Comparison of ENCODE assay signal across 16 cellular contexts in the genomic region with DNA sequence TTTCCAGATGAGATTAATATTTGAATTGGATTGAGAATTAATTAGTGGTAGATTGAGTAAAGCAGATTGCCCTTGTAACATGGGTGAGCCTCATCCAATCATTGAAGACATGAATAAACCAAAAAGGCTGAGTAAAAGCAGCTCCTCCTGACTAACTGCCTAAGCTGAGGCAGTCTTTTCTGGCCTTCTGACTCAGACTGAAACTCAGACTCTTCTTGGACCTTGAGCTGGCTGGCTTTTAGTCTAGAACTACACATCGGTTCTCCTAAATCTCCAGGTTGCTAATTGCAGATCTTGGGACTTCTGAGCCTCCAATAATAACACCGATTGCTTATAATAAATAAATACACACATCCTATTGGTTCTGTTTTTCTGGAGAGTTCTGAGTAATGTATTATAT. TPM values are rescaled to one million over a fixed set of nuclear protein-coding genes. Genes with fewer than 3 reads are reported as not detected.
DNase-seq lines count a peak whose midpoint lies in the region; ATAC-seq, FAIRE-seq and TF ChIP-seq lines count a peak whose summit lies in the region.
"Had no signal": no experiment of that assay in that cellular context is flagged by ENCODE, and none has a peak within 500 bp of the region (broad histone marks: within the 10 kb centered on the region; RNA-seq: fewer than 3 reads in every experiment).

No MANE protein-coding gene starts in this region.

- peak; percentile 28 for FAIRE-seq in GM12891 (lab: Jason Lieb, UNC)
- FAIRE-seq: colon, RCC 7860 had no signal

- H3K4me1 ChIP-seq in HEK293 (ENCODE audit: control insufficient read depth, insufficient read depth, low read length) (peaks cover 4% of the 10 kb centered on the region; the same call in 1 of the 2 replicates), adipocyte (ENCODE audit: control insufficient read depth, insufficient read depth, low read length) (peaks cover 4% of the 10 kb centered on the region)

- no peak overlapping the region for H3K27ac ChIP-seq in HEK293 (ENCODE audit: extremely low read depth, low read depth, low read length)
- H3K27ac ChIP-seq: C4-2B, esophagus muscularis mucosa, lower lobe of right lung, suprapubic skin had no signal

- H3K4me3 ChIP-seq in HEK293 (ENCODE audit: low read depth, low read length) (no peak overlapping the region), adipocyte (ENCODE audit: low read length) (no peak overlapping the region)
- H3K4me3 ChIP-seq: esophagus muscularis mucosa, GM23338, lower lobe of right lung, suprapubic skin had no signal

- POLR2A ChIA-PET in HEK293 (lab: Yijun Ruan, JAX), result interaction anchor here (0.7 kb wide), 1 partner anchor 119 kb away, joined by 3 read pairs; no protein-coding TSS in a partner anchor

- TF ChIP-seq CTCF in HEK293 (tag by site-specific recombination; IDR thresholded peaks at IDR 0.05), result no peak
- TF ChIP-seq CTCF in omental fat pad (IDR thresholded peaks at IDR 0.05), result no peak

- H3K9me3 ChIP-seq in HEK293 (ENCODE audit: control insufficient read depth, insufficient read depth, low read depth, low read length), result no peaks in the 10 kb centered on the region
- no peaks in the 10 kb centered on the region for H3K9me3 ChIP-seq in adipocyte (ENCODE audit: control insufficient read depth, low read length)
- H3K9me3 ChIP-seq: esophagus muscularis mucosa, lower lobe of right lung, suprapubic skin had no signal

- TF ChIP-seq POLR2A in GM12891 (IDR thresholded peaks at IDR 0.05; ENCODE audit: low read depth, low read length), result no peak

- peaks cover 3% of the 10 kb centered on the region for H3K27me3 ChIP-seq in adipocyte (replicated peaks; ENCODE audit: control insufficient read depth, insufficient read depth, low read length)
- H3K27me3 ChIP-seq: suprapubic skin had no signal

- DNase-seq in AG08396 (ENCODE audit: low spot score), result peak; percentile 48
- peak; percentile 32 for DNase-seq in GM12891 (ENCODE audit: insufficient read length, low spot score)
- peak; percentile 25 for DNase-seq in adipocyte (ENCODE audit: low read depth)
- DNase-seq in NCI-H2107 (lab: John Stamatoyannopoulos, UW), result no peak
- DNase-seq in omental fat pad (ENCODE audit: low spot score), result no peak
- no peak for DNase-seq in stimulated activated naive CD4-positive, alpha-beta T cell (lab: John Stamatoyannopoulos, UW)
- DNase-seq: activated CD4-positive, alpha-beta T cell treated with anti-CD3 and anti-CD28 coated beads for 4 hours; lower lobe of right lung had no signal

- CTCF ChIA-PET in HEK293 (lab: Yijun Ruan, JAX), result interaction anchor here (0.6 to 6.5 kb wide), 5 partner anchors 11 to 390 kb away, joined by 3 to 75 read pairs (median 5); a partner anchor contains a TSS

- H3K36me3 ChIP-seq in HEK293 (ENCODE audit: control insufficient read depth in 2 of 2, insufficient read depth in 1 of 2, low read length in 2 of 2) (no peaks in the 10 kb centered on the region), adipocyte (ENCODE audit: control insufficient read depth, insufficient read depth, low read length, severe bottlenecking) (no peaks in the 10 kb centered on the region)
- H3K36me3 ChIP-seq: esophagus muscularis mucosa, lower lobe of right lung, suprapubic skin had no signal

- no peak overlapping the region for H3K9ac ChIP-seq in adipocyte (ENCODE audit: low read length)

- ATAC-seq in omental fat pad (ENCODE audit: low FRiP score) (no peak), GM18870 (IDR thresholded peaks at IDR 0.05; ENCODE audit: unreplicated experiment) (no peak)
- ATAC-seq: GM23338, lower lobe of right lung had no signal

TF ChIP-seq in GM12891, 5 proteins besides CTCF, POLR2A, EP300 and RAD21:
- TF ChIP-seq SPI1 (IDR thresholded peaks at IDR 0.05; ENCODE audit: low read depth, low read length) (no peak), PAX5 (IDR thresholded peaks at IDR 0.05; ENCODE audit: insufficient read depth, low read length, severe bottlenecking) (no peak), TAF1 (IDR thresholded peaks at IDR 0.05; ENCODE audit: low read depth, low read length) (no peak), POU2F2 (IDR thresholded peaks at IDR 0.05; ENCODE audit: low read depth, low read length) (no peak), POLR2AphosphoS5 (IDR thresholded peaks at IDR 0.05; ENCODE audit: low read depth, low read length) (no peak)

TF ChIP-seq in HEK293, 187 proteins besides CTCF, POLR2A, EP300 and RAD21:
- TF ChIP-seq ZNF561 (tag by site-specific recombination; IDR thresholded peaks at IDR 0.05; ENCODE audit: borderline replicate concordance), result no peak
- TF ChIP-seq FEZF1 (tag by site-specific recombination; IDR thresholded peaks at IDR 0.05), result 0 out of 2 replicates have a peak, but pooled peaks have one; percentile 18

RNA-seq across cellular contexts. Expression of a gene that starts 24.0 kb away (rescaled TPM):
- polyA plus RNA-seq in GM12891 (2012; ENCODE audit: low read depth, missing spikeins), result 43.4 TPM
- total RNA-seq in omental fat pad, result 10 to 100 TPM; 14.7 to 32.1 (median 22.5) TPM

RNA-seq across cellular contexts. Expression of a gene that starts 35.6 kb away (rescaled TPM):
- 4.0 TPM for polyA plus RNA-seq in GM12891 (2012; ENCODE audit: low read depth, missing spikeins)
- 1 to 10 TPM; 1.3 to 5.8 (median 4.6) TPM for total RNA-seq in omental fat pad

RNA-seq across cellular contexts. Expression of a gene that starts 49.3 kb away (rescaled TPM):
- polyA plus RNA-seq in GM12891 (2012; ENCODE audit: low read depth, missing spikeins), result 58.4 TPM
- 10 to 100 TPM; 44.9 to 85.0 (median 62.0) TPM for total RNA-seq in omental fat pad

RNA-seq across cellular contexts. Expression of a gene that starts 56.0 kb away (rescaled TPM):
- polyA plus RNA-seq in GM12891 (2012; ENCODE audit: low read depth, missing spikeins), result 121 TPM
- 10 to 100 TPM; 57.1 to 91.5 (median 68.3) TPM for total RNA-seq in omental fat pad

Comparison
In these comparisons a context has a peak if more than half of its experiments do, and no peak if none do; other contexts are left out.
1. DNase-seq: peak in AG08396 (single experiment), GM12891 (single experiment) and adipocyte (single experiment); none in NCI-H2107 (single experiment), omental fat pad (single experiment) and stimulated activated naive CD4-positive, alpha-beta T cell (0 of 6).